Comparison of ENCODE assay signal across 21 cellular contexts in genomic region chr16:58862334-58863024, GRCh38.
DNase-seq lines count a peak whose midpoint lies in the region; ATAC-seq and TF ChIP-seq lines count a peak whose summit lies in the region.
"Had no signal": no experiment of that assay in that cellular context is flagged by ENCODE, and none has a peak within 500 bp of the region (broad histone marks: within the 10 kb centered on the region; RNA-seq: fewer than 3 reads in every experiment).

No MANE protein-coding gene starts in this region.

- no peak overlapping the region for H3K18ac ChIP-seq in IMR-90 (ENCODE audit: low read depth, low read length)

- no peak overlapping the region for H3K23ac ChIP-seq in IMR-90 (ENCODE audit: low read depth, low read length)

- H3K56ac ChIP-seq in IMR-90 (ENCODE audit: extremely low read depth, insufficient read depth, low read length) = no peak overlapping the region

- H3K9ac ChIP-seq in IMR-90 (ENCODE audit: low read depth, low read length) = no peak overlapping the region
- H3K9ac ChIP-seq: BLaER1 treated with 17β-estradiol and CSF1 and Interleukin-3, amounts not matched to agents 10 nM and 100 nM had no signal

- in situ Hi-C loops in IMR-90 (cut with MboI; ENCODE audit: low sequenced_read_pairs) = no loop called here

- H3K4ac ChIP-seq in IMR-90 (ENCODE audit: low read depth, low read length) = no peak overlapping the region

- H2BK15ac ChIP-seq in IMR-90 (ENCODE audit: low read depth, low read length) = no peak overlapping the region

- no peak for TF ChIP-seq CTCF in IMR-90 (conservative IDR thresholded peaks at IDR 0.05; ENCODE audit: low read depth, low read length)

- dilution Hi-C loops in IMR-90 (cut with HindIII; ENCODE audit: low sequenced_read_pairs, unreplicated experiment) = no loop called here

- H2AK5ac ChIP-seq in IMR-90 (ENCODE audit: low read depth, low read length) = no peak overlapping the region

- CTCF ChIA-PET in IMR-90 (lab: Yijun Ruan, JAX) = no interaction called here

- H2AK9ac ChIP-seq in IMR-90 (replicated peaks; ENCODE audit: low read depth, low read length, poor library complexity) = no peak overlapping the region

- BruUV-seq in IMR-90 (replicated peaks; lab: Mats Ljungman, UMichigan) = no TSS peak

- TF ChIP-seq POLR2A in IMR-90 (IDR thresholded peaks at IDR 0.05; ENCODE audit: low read depth, low read length) = no peak

- no peak overlapping the region for H4K5ac ChIP-seq in IMR-90 (ENCODE audit: low read depth, low read length)

- H2AFZ ChIP-seq in IMR-90 (replicated peaks; ENCODE audit: low read length, poor library complexity) = peak overlapping the region; percentile 14

- H4K20me1 ChIP-seq in IMR-90 (ENCODE audit: insufficient read depth, low read length) = no peaks in the 10 kb centered on the region
- H4K20me1 ChIP-seq: BLaER1 treated with 17β-estradiol and CSF1 and Interleukin-3, amounts not matched to agents 10 nM and 100 nM had no signal

- H3K27ac ChIP-seq in IMR-90 (ENCODE audit: insufficient read depth, low read length) = no peak overlapping the region
- H3K27ac ChIP-seq: BLaER1 treated with 17β-estradiol and CSF1 and Interleukin-3, amounts not matched to agents 10 nM and 100 nM; heart left ventricle had no signal

- no peaks in the 10 kb centered on the region for H3K27me3 ChIP-seq in IMR-90 (ENCODE audit: control insufficient read depth, insufficient read depth, low read length)
- H3K27me3 ChIP-seq: BLaER1 treated with 17β-estradiol and CSF1 and Interleukin-3, amounts not matched to agents 10 nM and 100 nM; heart left ventricle had no signal

- no peak overlapping the region for H2BK20ac ChIP-seq in IMR-90 (ENCODE audit: low read depth, low read length)

- H3K4me3 ChIP-seq in IMR-90 (ENCODE audit: insufficient read depth, low read depth, low read length) = no peak overlapping the region
- H3K4me3 ChIP-seq: BLaER1 treated with 17β-estradiol and CSF1 and Interleukin-3, amounts not matched to agents 10 nM and 100 nM; heart left ventricle had no signal

- no peaks in the 10 kb centered on the region for H3K9me1 ChIP-seq in IMR-90 (ENCODE audit: insufficient read depth, low read length)

- no peaks in the 10 kb centered on the region for H3K9me3 ChIP-seq in IMR-90 (ENCODE audit: control insufficient read depth, insufficient read depth, low read length)

- no peaks in the 10 kb centered on the region for H3K36me3 ChIP-seq in IMR-90 (ENCODE audit: control insufficient read depth, insufficient read depth, low read length)
- H3K36me3 ChIP-seq: BLaER1 treated with 17β-estradiol and CSF1 and Interleukin-3, amounts not matched to agents 10 nM and 100 nM; heart left ventricle had no signal

- TF ChIP-seq RAD21 in IMR-90 (IDR thresholded peaks at IDR 0.05; ENCODE audit: low read length) = no peak

- WGBS in IMR-90 (ENCODE audit: extremely low coverage in 2 of 2, insufficient read length in 1 of 2), 2 experiments = 0% methylated on average over 1 of the region's 9 CpGs; no CpG with 5 or more reads in 1 of the 2 experiments

- H4K91ac ChIP-seq in IMR-90 (ENCODE audit: insufficient read depth, low read depth, low read length) = no peak overlapping the region

- H3K79me1 ChIP-seq in IMR-90 (ENCODE audit: low read depth in 1 of 2, low read length in 2 of 2) = no peaks in the 10 kb centered on the region

- no peak for ATAC-seq in IMR-90 (ENCODE audit: low read depth)
- ATAC-seq in GM18907 (IDR thresholded peaks at IDR 0.05; ENCODE audit: unreplicated experiment) = no peak
- ATAC-seq in esophagus mucosa = no peak
- ATAC-seq: activated CD8-positive, alpha-beta memory T cell treated with anti-CD3 and anti-CD28 coated beads, Interleukin-2, amount 10 ng/mL, durations not matched to agents 7 days and 5 days; heart left ventricle; PC-3; T-helper 17 cell had no signal

- no peak overlapping the region for H2BK120ac ChIP-seq in IMR-90 (ENCODE audit: low read depth, low read length)

- intact Hi-C loops in IMR-90 (cut with micrococcal nuclease) = no loop called here

- no peak overlapping the region for H3K14ac ChIP-seq in IMR-90 (replicated peaks; ENCODE audit: low read depth, low read length)

- DNase-seq in EL (peak; percentile 9), IMR-90 (no peak), SK-N-DZ (ENCODE audit: low spot score) (peak; percentile 91), iPS-NIHi11 (ENCODE audit: low spot score) (peak; percentile 48), germinal center (ENCODE audit: low spot score) (no peak), H4 (ENCODE audit: low spot score) (no peak)
- DNase-seq: activated CD4-positive, alpha-beta T cell treated with anti-CD3 and anti-CD28 coated beads, Interleukin-2, amount 10 ng/mL, durations not matched to agents 7 days and 5 days; activated CD8-positive, alpha-beta memory T cell treated with anti-CD3 and anti-CD28 coated beads, Interleukin-2, amount 10 ng/mL, durations not matched to agents 7 days and 5 days; activated naive CD4-positive, alpha-beta T cell treated with anti-CD3 and anti-CD28 coated beads, Interleukin-2, amount 50 U/mL, for 16 hours; aorta; caudate nucleus; heart left ventricle; islet precursor cell; NCI-H1092 treated with DMSO at 0.1 percent for 48 hours; NCI-H2081 treated with DMSO at 0.1 percent for 48 hours; PC-3; substantia nigra; T-helper 17 cell had no signal

- no peak overlapping the region for H4K8ac ChIP-seq in IMR-90 (ENCODE audit: low read depth in 2 of 2, low read length in 2 of 2)

- no peak overlapping the region for H3K4me2 ChIP-seq in IMR-90 (ENCODE audit: low read depth, low read length)
- H3K4me2 ChIP-seq: BLaER1 treated with 17β-estradiol and CSF1 and Interleukin-3, amounts not matched to agents 10 nM and 100 nM had no signal

- H3K4me1 ChIP-seq in IMR-90 (ENCODE audit: control insufficient read depth, insufficient read depth, low read length) = no peaks in the 10 kb centered on the region
- H3K4me1 ChIP-seq: BLaER1 treated with 17β-estradiol and CSF1 and Interleukin-3, amounts not matched to agents 10 nM and 100 nM; heart left ventricle had no signal

- no peak overlapping the region for H2BK5ac ChIP-seq in IMR-90 (ENCODE audit: low read depth, low read length, poor library complexity, severe bottlenecking)

- POLR2A ChIA-PET in IMR-90 (lab: Charles Lee; ENCODE audit: unreplicated experiment) = no interaction called here

TF ChIP-seq in IMR-90, 13 proteins besides CTCF, POLR2A, EP300 and RAD21:
- TF ChIP-seq RFX5 (IDR thresholded peaks at IDR 0.05; ENCODE audit: low read depth, low read length) (no peak), NFE2L2 (IDR thresholded peaks at IDR 0.05; ENCODE audit: low read depth, low read length) (no peak), ELK1 (IDR thresholded peaks at IDR 0.05; ENCODE audit: borderline replicate concordance, low read depth, low read length) (no peak), MAZ (IDR thresholded peaks at IDR 0.05; ENCODE audit: borderline replicate concordance, low read depth, low read length) (no peak), FOS (IDR thresholded peaks at IDR 0.05; ENCODE audit: low read depth, low read length) (no peak), RCOR1 (IDR thresholded peaks at IDR 0.05; ENCODE audit: insufficient replicate concordance, low read length) (no peak), CHD1 (IDR thresholded peaks at IDR 0.05; ENCODE audit: low read depth, low read length) (no peak), BHLHE40 (IDR thresholded peaks at IDR 0.05; ENCODE audit: low read depth, low read length) (no peak), MAFK (IDR thresholded peaks at IDR 0.05; ENCODE audit: low read depth, low read length) (no peak), CEBPB (IDR thresholded peaks at IDR 0.05; ENCODE audit: low read depth, low read length) (no peak), MXI1 (IDR thresholded peaks at IDR 0.05; ENCODE audit: borderline replicate concordance, low read depth, low read length) (no peak), USF2 (IDR thresholded peaks at IDR 0.05; ENCODE audit: low read depth, low read length) (no peak), SMC3 (IDR thresholded peaks at IDR 0.05; ENCODE audit: low read depth, low read length) (no peak)

Comparison
In these comparisons a context has a peak if more than half of its experiments do, and no peak if none do; other contexts are left out.
1. DNase-seq: peak in EL (single experiment), SK-N-DZ (single experiment) and iPS-NIHi11 (single experiment); none in IMR-90 (single experiment), germinal center (single experiment) and H4 (single experiment).